In the genomic region with DNA sequence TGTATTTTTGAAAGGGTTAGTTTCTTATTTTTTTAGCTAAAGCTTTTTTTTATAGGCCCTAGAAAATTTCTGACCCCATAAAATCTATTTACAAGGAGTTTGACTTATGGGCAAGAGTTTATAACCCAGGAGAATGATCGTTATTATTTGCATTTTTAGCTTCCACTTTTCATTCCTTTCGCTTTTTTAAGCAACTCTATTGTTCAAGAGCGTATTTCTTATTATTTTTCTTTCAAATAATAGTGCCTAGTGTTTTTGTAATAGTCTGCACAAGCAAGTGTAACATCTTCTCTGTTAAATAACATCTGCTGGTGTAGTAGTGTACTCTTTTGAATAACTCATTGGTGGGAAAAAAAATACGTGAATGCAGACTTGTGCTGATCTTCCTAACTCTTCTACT, we compare ENCODE assay signal across 20 cellular contexts.
"Had no signal": no experiment of that assay in that cellular context is flagged by ENCODE, and none has a peak within 500 bp of the region (broad histone marks: within the 10 kb centered on the region; RNA-seq: fewer than 3 reads in every experiment).

No MANE protein-coding gene starts in this region.

- H3K4me3 ChIP-seq: esophagus squamous epithelium, gastroesophageal sphincter, psoas muscle, stomach, thoracic aorta, transverse colon had no signal

- H3K27ac ChIP-seq: epithelial cell of prostate, esophagus squamous epithelium, gastroesophageal sphincter, psoas muscle, stomach, thoracic aorta, transverse colon had no signal

- H3K9me3 ChIP-seq: esophagus squamous epithelium, gastroesophageal sphincter, psoas muscle, stomach, thoracic aorta, transverse colon had no signal

- H3K27me3 Mint-ChIP-seq: dendritic cell treated with granulocyte-macrophage colony-stimulating factor and Interleukin-4, amounts not matched to agents 40 ng/mL and 50 ng/mL, for 4 days; effector memory CD8-positive, alpha-beta T cell; naive thymus-derived CD4-positive, alpha-beta T cell had no signal

- H3K4me1 ChIP-seq: psoas muscle had no signal

- H3K4me1 Mint-ChIP-seq: immature natural killer cell had no signal

- H3K9me3 Mint-ChIP-seq: dendritic cell treated with granulocyte-macrophage colony-stimulating factor and Interleukin-4, amounts not matched to agents 40 ng/mL and 50 ng/mL, for 4 days; effector memory CD8-positive, alpha-beta T cell; immature natural killer cell; naive thymus-derived CD4-positive, alpha-beta T cell; nephron progenitor cell had no signal

- H3K36me3 ChIP-seq: esophagus squamous epithelium, gastroesophageal sphincter, stomach, thoracic aorta, transverse colon had no signal

- H3K27me3 ChIP-seq: esophagus squamous epithelium, gastroesophageal sphincter, stomach, transverse colon had no signal

- ATAC-seq: effector memory CD8-positive, alpha-beta T cell; gastroesophageal sphincter; naive thymus-derived CD4-positive, alpha-beta T cell; psoas muscle; sciatic nerve had no signal

- H3K4me3 Mint-ChIP-seq: dendritic cell treated with granulocyte-macrophage colony-stimulating factor and Interleukin-4, amounts not matched to agents 40 ng/mL and 50 ng/mL, for 4 days; effector memory CD8-positive, alpha-beta T cell; immature natural killer cell; naive thymus-derived CD4-positive, alpha-beta T cell; nephron progenitor cell had no signal

- H3K27ac Mint-ChIP-seq: dendritic cell treated with granulocyte-macrophage colony-stimulating factor and Interleukin-4, amounts not matched to agents 40 ng/mL and 50 ng/mL, for 4 days; immature natural killer cell; nephron progenitor cell had no signal

- DNase-seq: effector memory CD8-positive, alpha-beta T cell; esophagus squamous epithelium; foreskin fibroblast; glutamatergic neuron; immature natural killer cell; naive thymus-derived CD4-positive, alpha-beta T cell; nephron progenitor cell; psoas muscle; retina; stimulated activated CD4-positive, alpha-beta T cell treated with anti-CD3 and anti-CD28 coated beads, Interleukin-2, amount 100 ng/mL, for 24 hours; stimulated activated CD4-positive, alpha-beta T cell treated with anti-CD3 and anti-CD28 coated beads, Interleukin-4, amount 100 ng/mL, for 4 hours; stimulated activated naive CD4-positive, alpha-beta T cell; stomach; substantia nigra; transverse colon had no signal
